ENCODE assay signal across 10 cellular contexts in genomic region chr19:1175020-1175419, GRCh38. TPM values are rescaled to one million over a fixed set of nuclear protein-coding genes. Genes with fewer than 3 reads are reported as not detected.
DNase-seq lines count a peak whose midpoint lies in the region; ATAC-seq and TF ChIP-seq lines count a peak whose summit lies in the region.
"Had no signal": no experiment of that assay in that cellular context is flagged by ENCODE, and none has a peak within 500 bp of the region (broad histone marks: within the 10 kb centered on the region; RNA-seq: fewer than 3 reads in every experiment).

No MANE protein-coding gene starts in this region.

- no peak for TF ChIP-seq CTCF in endothelial cell (IDR thresholded peaks at IDR 0.05; ENCODE audit: unreplicated experiment)

- H3K9me3 Mint-ChIP-seq in activated T-cell treated with anti-CD3 and anti-CD28 coated beads, Interleukin-2, amount 50 U/mL, for 4 hours, result no peaks in the 10 kb centered on the region
- H3K9me3 Mint-ChIP-seq in T-cell (no peaks in the 10 kb centered on the region), endothelial cell (ENCODE audit: unreplicated experiment) (no peaks in the 10 kb centered on the region)
- no peaks in the 10 kb centered on the region for H3K9me3 Mint-ChIP-seq in stimulated activated naive B cell treated with anti-CD40 and anti-IgM and Interleukin-4, amounts not matched to agents 10 μg/mL and 1 μg/mL and 100 μg/mL, for 72 hours

- H3K27me3 Mint-ChIP-seq in activated T-cell treated with anti-CD3 and anti-CD28 coated beads, Interleukin-2, amount 50 U/mL, for 4 hours (ENCODE audit: low read depth), result no peaks in the 10 kb centered on the region
- no peaks in the 10 kb centered on the region for H3K27me3 Mint-ChIP-seq in T-cell
- peaks cover 19% of the 10 kb centered on the region for H3K27me3 Mint-ChIP-seq in endothelial cell (ENCODE audit: unreplicated experiment)
- no peaks in the 10 kb centered on the region for H3K27me3 Mint-ChIP-seq in stimulated activated naive B cell treated with anti-CD40 and anti-IgM and Interleukin-4, amounts not matched to agents 10 μg/mL and 1 μg/mL and 100 μg/mL, for 72 hours

- peaks cover 7% of the 10 kb centered on the region for H3K36me3 Mint-ChIP-seq in activated T-cell treated with anti-CD3 and anti-CD28 coated beads, Interleukin-2, amount 50 U/mL, for 4 hours (ENCODE audit: insufficient read depth)
- peaks cover 8% of the 10 kb centered on the region for H3K36me3 Mint-ChIP-seq in T-cell
- H3K36me3 Mint-ChIP-seq in endothelial cell (ENCODE audit: low read depth, unreplicated experiment), result peaks cover 6% of the 10 kb centered on the region
- H3K36me3 Mint-ChIP-seq in stimulated activated naive B cell treated with anti-CD40 and anti-IgM and Interleukin-4, amounts not matched to agents 10 μg/mL and 1 μg/mL and 100 μg/mL, for 72 hours, result peaks cover 0 to 12% of the 10 kb centered on the region in 2 donors

- H3K4me1 Mint-ChIP-seq in activated T-cell treated with anti-CD3 and anti-CD28 coated beads, Interleukin-2, amount 50 U/mL, for 4 hours (ENCODE audit: low read depth), result peaks cover 31% of the 10 kb centered on the region
- peaks cover 18 to 32% (median 26%) of the 10 kb centered on the region in 3 donors for H3K4me1 Mint-ChIP-seq in T-cell
- peaks cover 16% of the 10 kb centered on the region for H3K4me1 Mint-ChIP-seq in endothelial cell (ENCODE audit: unreplicated experiment)
- peaks cover 30 to 60% of the 10 kb centered on the region in 2 donors for H3K4me1 Mint-ChIP-seq in stimulated activated naive B cell treated with anti-CD40 and anti-IgM and Interleukin-4, amounts not matched to agents 10 μg/mL and 1 μg/mL and 100 μg/mL, for 72 hours

- H3K27ac Mint-ChIP-seq in T-cell (peak overlapping the region; percentile 65 to 81), endothelial cell (ENCODE audit: unreplicated experiment) (no peak overlapping the region)
- peak overlapping the region; percentile 80 for H3K27ac Mint-ChIP-seq in stimulated activated naive B cell treated with anti-CD40 and anti-IgM and Interleukin-4, amounts not matched to agents 10 μg/mL and 1 μg/mL and 100 μg/mL, for 72 hours

- peak overlapping the region; percentile 67 for H3K4me3 Mint-ChIP-seq in activated T-cell treated with anti-CD3 and anti-CD28 coated beads, Interleukin-2, amount 50 U/mL, for 4 hours
- peak overlapping the region; percentile 54 to 83 (median 62) for H3K4me3 Mint-ChIP-seq in T-cell
- H3K4me3 Mint-ChIP-seq in endothelial cell (ENCODE audit: unreplicated experiment), result peak overlapping the region; percentile 91
- peak overlapping the region; percentile 50 to 59 for H3K4me3 Mint-ChIP-seq in stimulated activated naive B cell treated with anti-CD40 and anti-IgM and Interleukin-4, amounts not matched to agents 10 μg/mL and 1 μg/mL and 100 μg/mL, for 72 hours

- CTCF ChIA-PET in T-cell (lab: Charles Lee), result no interaction called here

- no peak for ATAC-seq in activated T-cell treated with anti-CD3 and anti-CD28 coated beads, Interleukin-2, amount 50 U/mL, for 4 hours
- no peak for ATAC-seq in T-cell (replicated peaks in 1 of 4)
- no peak for ATAC-seq in stimulated activated naive B cell treated with anti-CD40 and anti-IgM and Interleukin-4, amounts not matched to agents 10 μg/mL and 1 μg/mL and 100 μg/mL, for 72 hours (replicated peaks)
- ATAC-seq in HG03442 (IDR thresholded peaks at IDR 0.05; ENCODE audit: unreplicated experiment), result no peak

- POLR2A ChIA-PET in T-cell (lab: Charles Lee), result no interaction called here

- DNase-seq in activated T-cell treated with anti-CD3 and anti-CD28 coated beads, Interleukin-2, amount 50 U/mL, for 4 hours, result no peak
- DNase-seq in activated T-cell treated with anti-CD3 and anti-CD28 coated beads, Interleukin-2, amount 50 U/mL, for 1 hour, result no peak
- no peak for DNase-seq in T-cell
- DNase-seq in endothelial cell (ENCODE audit: low spot score), result no peak
- DNase-seq in stimulated activated naive B cell treated with anti-CD40 and anti-IgM and Interleukin-4, amounts not matched to agents 10 μg/mL and 1 μg/mL and 100 μg/mL, for 72 hours, result no peak
- no peak for DNase-seq in NCI-H1417 treated with DMSO at 0.1 percent for 48 hours (lab: John Stamatoyannopoulos, UW)
- no peak for DNase-seq in foreskin melanocyte
- DNase-seq: erythroblast, NCI-H82 had no signal

RNA-seq across cellular contexts. Expression of gene SBNO2, which starts 1.0 kb away (rescaled TPM):
- 100 to 1,000 TPM; 134 to 140 (median 139) TPM for total RNA-seq in activated T-cell treated with anti-CD3 and anti-CD28 coated beads, Interleukin-2, amount 50 U/mL, for 4 hours
- 100 to 1,000 TPM in 3 of 5 donors, 10 to 100 TPM in 2; 90.2 to 115 (median 106) TPM for total RNA-seq in T-cell
- total RNA-seq in endothelial cell (ENCODE audit: unreplicated experiment), result 46.4 TPM

RNA-seq across cellular contexts. Expression of gene STK11, which starts 30.6 kb away (rescaled TPM):
- 10 to 100 TPM; 64.4 to 72.0 (median 69.8) TPM for total RNA-seq in activated T-cell treated with anti-CD3 and anti-CD28 coated beads, Interleukin-2, amount 50 U/mL, for 4 hours
- total RNA-seq in T-cell (100 to 1,000 TPM in 2 of 5 donors, 10 to 100 TPM in 3; 70.2 to 115 (median 99.5) TPM), endothelial cell (ENCODE audit: unreplicated experiment) (63.9 TPM)
